In the genomic region with DNA sequence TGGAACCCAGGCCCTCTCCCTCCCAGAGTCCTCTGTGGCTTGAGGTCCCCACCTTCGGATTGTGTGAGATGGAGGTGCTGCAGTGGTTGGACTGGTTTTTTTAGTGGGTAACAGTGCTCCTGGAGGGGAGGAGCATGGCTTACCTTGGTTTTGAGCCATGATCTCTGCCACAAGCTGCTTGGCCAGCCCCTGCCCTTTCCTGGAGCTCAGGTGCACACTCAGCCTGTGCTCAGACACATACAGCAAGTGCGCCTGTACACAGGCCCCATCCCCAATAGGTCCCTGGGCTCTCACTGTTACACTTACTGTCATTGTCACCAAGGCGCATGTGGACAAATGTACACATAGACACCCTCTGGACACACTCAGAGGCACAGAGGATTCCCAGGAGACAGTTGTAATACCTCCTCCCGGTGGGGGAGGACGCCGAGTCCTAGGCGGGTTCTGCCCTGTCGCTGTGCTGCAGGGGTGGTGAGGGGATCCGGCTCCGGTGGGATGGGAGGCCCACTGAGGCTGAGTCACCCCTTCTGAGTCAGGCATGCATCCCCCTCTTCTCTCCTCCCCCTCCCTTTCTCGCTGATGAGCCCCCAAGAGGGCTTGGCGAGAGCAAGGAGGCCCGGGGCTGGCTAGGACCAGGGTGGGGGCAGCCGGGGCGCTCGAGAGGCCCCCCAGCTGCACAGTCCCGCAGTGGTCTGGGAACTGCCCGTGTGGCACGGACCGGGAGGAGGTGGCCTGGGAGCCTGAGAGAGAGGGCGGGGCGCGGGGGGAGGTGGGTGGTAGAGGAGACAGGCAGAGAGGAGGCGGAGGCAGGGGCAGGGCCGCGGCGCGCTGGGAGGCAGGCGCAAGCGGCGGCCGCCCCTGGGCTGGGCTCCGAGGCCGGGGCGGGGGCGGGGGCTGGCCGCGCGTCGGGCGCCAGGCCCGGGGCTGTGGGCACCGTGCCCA, we compare ENCODE assay signal across 8 cellular contexts. TPM values are rescaled to one million over a fixed set of nuclear protein-coding genes. Genes with fewer than 3 reads are reported as not detected.
DNase-seq lines count a peak whose midpoint lies in the region; ATAC-seq and TF ChIP-seq lines count a peak whose summit lies in the region.

No MANE protein-coding gene starts in this region.

- WGBS in right cardiac atrium, result 6% methylated on average over 43 of the region's 43 CpGs

- peak; percentile 94 for DNase-seq in AG08396 (ENCODE audit: low spot score)
- peak; percentile 84 for DNase-seq in HK-2 (ENCODE audit: unreplicated experiment)
- peak; percentile 39 to 82 (median 79) for DNase-seq in Peyer's patch
- DNase-seq in astrocyte of the cerebellum (ENCODE audit: low read depth), result no peak
- DNase-seq in right cardiac atrium, result peak; percentile 89 to 97 (median 96)
- peak; percentile 78 for DNase-seq in pons (ENCODE audit: low spot score)

- in situ Hi-C loops in astrocyte of the cerebellum (cut with HindIII; ENCODE audit: low sequenced_read_pairs), result no loop called here

- H3K4me3 ChIP-seq in Peyer's patch (peak overlapping the region; percentile 15 to 66 (median 50)), astrocyte of the cerebellum (ENCODE audit: low read depth, low read length) (peak overlapping the region; percentile 60), right cardiac atrium (ENCODE audit: low read length) (peak overlapping the region; percentile 56)

- TF ChIP-seq CTCF in Peyer's patch (IDR thresholded peaks at IDR 0.05) (no peak), astrocyte of the cerebellum (IDR thresholded peaks at IDR 0.05; ENCODE audit: low read depth, low read length, missing control alignments) (no peak)

- peaks cover 0 to 19% (median 3%) of the 10 kb centered on the region in 4 donors for H3K4me1 ChIP-seq in Peyer's patch
- H3K4me1 ChIP-seq in right cardiac atrium (ENCODE audit: control insufficient read depth, insufficient read depth, low read length), result peaks cover under 1% of the 10 kb centered on the region

- H3K9me3 ChIP-seq in Peyer's patch (no peaks in the 10 kb centered on the region), right cardiac atrium (ENCODE audit: control insufficient read depth, low read length) (no peaks in the 10 kb centered on the region)

- intact Hi-C loops in right cardiac atrium (cut with DNase I), result no loop called here

- H3K27me3 ChIP-seq in Peyer's patch (no peaks in the 10 kb centered on the region), right cardiac atrium (ENCODE audit: control insufficient read depth, insufficient read depth) (no peaks in the 10 kb centered on the region)

- peak overlapping the region in 3 of 4 donors; percentile 21 to 48 (median 42) for H3K27ac ChIP-seq in Peyer's patch
- peak overlapping the region; percentile 16 for H3K27ac ChIP-seq in right cardiac atrium (ENCODE audit: low read length)

- no peak for TF ChIP-seq POLR2A in Peyer's patch (IDR thresholded peaks at IDR 0.05)

- ATAC-seq in right cardiac atrium, result peak; percentile 89 to 94
- ATAC-seq in HG03045 (IDR thresholded peaks at IDR 0.05; ENCODE audit: unreplicated experiment), result no peak
- no peak for ATAC-seq in HG03565 (IDR thresholded peaks at IDR 0.05; ENCODE audit: unreplicated experiment)

- H3K36me3 ChIP-seq in Peyer's patch, result no peaks in the 10 kb centered on the region

RNA-seq across cellular contexts. Expression of gene EPB41L1, which starts 0.5 kb away (rescaled TPM):
- 100 to 1,000 TPM in 1 of 4 donors, 10 to 100 TPM in 3; 23.1 to 104 (median 57.2) TPM for total RNA-seq in Peyer's patch
- 10 to 100 TPM; 21.9 to 33.8 (median 28.8) TPM for total RNA-seq in right cardiac atrium
- 12.1 TPM for polyA plus RNA-seq in right cardiac atrium

Comparison
In these comparisons a context has a peak if more than half of its experiments do, and no peak if none do; other contexts are left out.
1. ATAC-seq: peak in right cardiac atrium (2 of 2); none in HG03045 (single experiment) and HG03565 (single experiment).
2. Peak in every context shown above with its lines, with median percentiles within 50 percentile points of each other: H3K4me3 ChIP-seq.